In genomic region chr5:1068895-1069719, GRCh38 we compare ENCODE assay signal across 2 cellular contexts.
TF ChIP-seq lines count a peak whose summit lies in the region.

No MANE protein-coding gene starts in this region.

TF ChIP-seq in HepG2, 621 proteins besides CTCF, POLR2A, EP300 and RAD21:
- TF ChIP-seq ZNF280B (CRISPR knock-in tag; IDR thresholded peaks at IDR 0.05; ENCODE audit: borderline replicate concordance): no peak
- no peak for TF ChIP-seq NFKB2 (CRISPR knock-in tag; IDR thresholded peaks at IDR 0.05; ENCODE audit: borderline replicate concordance)
- no peak for TF ChIP-seq ZNF513 (CRISPR knock-in tag; conservative IDR thresholded peaks at IDR 0.05)
- no peak for TF ChIP-seq PAWR (CRISPR knock-in tag; IDR thresholded peaks at IDR 0.05; ENCODE audit: borderline replicate concordance)
- no peak for TF ChIP-seq MIER2 (CRISPR knock-in tag; IDR thresholded peaks at IDR 0.05)
- TF ChIP-seq NFIB (CRISPR knock-in tag; IDR thresholded peaks at IDR 0.05; ENCODE audit: borderline replicate concordance): no peak
- no peak for TF ChIP-seq CEBPB (IDR thresholded peaks at IDR 0.05; ENCODE audit: borderline replicate concordance, low read depth, low read length)
- no peak for TF ChIP-seq ZFP90 (CRISPR knock-in tag; IDR thresholded peaks at IDR 0.05; ENCODE audit: borderline replicate concordance)
- TF ChIP-seq PHF5A (CRISPR knock-in tag; IDR thresholded peaks at IDR 0.05; ENCODE audit: low read depth, unreplicated experiment): no peak
- TF ChIP-seq CREB3 (CRISPR knock-in tag; IDR thresholded peaks at IDR 0.05): no peak
- TF ChIP-seq ELF4 (CRISPR knock-in tag; IDR thresholded peaks at IDR 0.05; ENCODE audit: borderline replicate concordance): no peak
- TF ChIP-seq ZNF18 (CRISPR knock-in tag; IDR thresholded peaks at IDR 0.05; ENCODE audit: insufficient replicate concordance): no peak
- TF ChIP-seq KLF15 (CRISPR knock-in tag; IDR thresholded peaks at IDR 0.05; ENCODE audit: borderline replicate concordance): no peak
- TF ChIP-seq TCF7L2 (IDR thresholded peaks at IDR 0.05; ENCODE audit: low read depth, low read length): no peak
- TF ChIP-seq ZSCAN12 (CRISPR knock-in tag; IDR thresholded peaks at IDR 0.05): no peak
- TF ChIP-seq NKX3-1 (CRISPR knock-in tag; IDR thresholded peaks at IDR 0.05): no peak
- no peak for TF ChIP-seq RFXAP (CRISPR knock-in tag; IDR thresholded peaks at IDR 0.05; ENCODE audit: borderline replicate concordance)
- TF ChIP-seq SETDB1 (CRISPR knock-in tag; IDR thresholded peaks at IDR 0.05; ENCODE audit: borderline replicate concordance): no peak

TF ChIP-seq in H1, 55 proteins besides CTCF, POLR2A, EP300 and RAD21:
- TF ChIP-seq SP1 (IDR thresholded peaks at IDR 0.05; ENCODE audit: low read depth, low read length) (no peak), EGR1 (IDR thresholded peaks at IDR 0.05; ENCODE audit: borderline replicate concordance, low read depth, low read length) (no peak), SIRT6 (IDR thresholded peaks at IDR 0.05; ENCODE audit: low read length) (no peak), SP4 (IDR thresholded peaks at IDR 0.05; ENCODE audit: low read length) (no peak), PHF8 (conservative IDR thresholded peaks at IDR 0.05; ENCODE audit: low read depth, low read length) (no peak), TAF1 (IDR thresholded peaks at IDR 0.05; ENCODE audit: low read depth, low read length) (no peak), RFX5 (IDR thresholded peaks at IDR 0.05; ENCODE audit: borderline replicate concordance, low read depth, low read length) (no peak), EZH2 (IDR thresholded peaks at IDR 0.05; ENCODE audit: low read depth, low read length, severe bottlenecking) (no peak), CHD7 (IDR thresholded peaks at IDR 0.05; ENCODE audit: insufficient replicate concordance, low read length) (no peak), KDM5A (IDR thresholded peaks at IDR 0.05; ENCODE audit: low read length) (no peak), CTBP2 (IDR thresholded peaks at IDR 0.05; ENCODE audit: borderline replicate concordance, insufficient read depth, insufficient read length, low read length) (no peak), POLR2AphosphoS5 (IDR thresholded peaks at IDR 0.05; ENCODE audit: low read depth, low read length) (no peak)
